ENCODE assay signal across 8 cellular contexts in genomic region chr20:47196091-47197081, GRCh38.
DNase-seq lines count a peak whose midpoint lies in the region; TF ChIP-seq lines count a peak whose summit lies in the region.

No MANE protein-coding gene starts in this region.

- no peak overlapping the region for H4K8ac ChIP-seq in H9 (replicated peaks; ENCODE audit: insufficient read length, low read depth, low read length)

- H3K9me3 ChIP-seq in H9 (ENCODE audit: control insufficient read depth, low read depth, low read length): no peaks in the 10 kb centered on the region

- no peak overlapping the region for H2BK5ac ChIP-seq in H9 (ENCODE audit: insufficient read length, low read length)

- H3K27me3 ChIP-seq in H9 (ENCODE audit: insufficient read depth, low read length): no peaks in the 10 kb centered on the region

- H2AK5ac ChIP-seq in H9 (ENCODE audit: insufficient read length, low read length): no peak overlapping the region

- H3K4me1 ChIP-seq in H9 (ENCODE audit: insufficient read depth, low read length): no peaks in the 10 kb centered on the region

- H3K9me3 Mint-ChIP-seq in H9: no peaks in the 10 kb centered on the region

- TF ChIP-seq CTCF in C4-2B (conservative IDR thresholded peaks at IDR 0.05) (peak; percentile 98), H9 (conservative IDR thresholded peaks at IDR 0.05) (peak; percentile 99)

- 0 out of 7 replicates have a peak overlapping the region, but pooled peaks of 1 of the 3 experiments have one; percentile 86 for H3K27ac Mint-ChIP-seq in H9

- no peak overlapping the region for H2BK15ac ChIP-seq in H9 (ENCODE audit: low read depth, low read length)

- H2BK120ac ChIP-seq in H9 (ENCODE audit: low read depth, low read length, poor library complexity, severe bottlenecking): no peak overlapping the region

- no peak overlapping the region for H3K14ac ChIP-seq in H9 (ENCODE audit: insufficient read depth, low read length)

- H3K27me3 Mint-ChIP-seq in H9 (ENCODE audit: low read depth): no peaks in the 10 kb centered on the region

- WGBS in H9 (ENCODE audit: extremely low coverage, insufficient read length, low lambda C conversion rate): no CpG with 5 or more reads among the region's 34 CpGs

- no peak overlapping the region for H3K18ac ChIP-seq in H9 (ENCODE audit: insufficient read length, low read depth, low read length)

- no peaks in the 10 kb centered on the region for H3K79me2 ChIP-seq in H9 (ENCODE audit: insufficient read depth, low read length)

- H3K36me3 Mint-ChIP-seq in H9 (ENCODE audit: insufficient read depth in 1 of 3, low read depth in 3 of 3): no peaks in the 10 kb centered on the region

- H3K79me1 ChIP-seq in H9 (ENCODE audit: insufficient read depth, low read depth, low read length, poor library complexity, severe bottlenecking): no peaks in the 10 kb centered on the region

- H3T11ph ChIP-seq in H9 (ENCODE audit: low read length): no peak overlapping the region

- H3K4me2 ChIP-seq in H9 (ENCODE audit: insufficient read depth, insufficient read length, low read length): no peak overlapping the region

- H4K91ac ChIP-seq in H9 (ENCODE audit: insufficient read length, low read depth, low read length): no peak overlapping the region

- H4K5ac ChIP-seq in H9 (ENCODE audit: insufficient read length, low read depth, low read length): no peak overlapping the region

- peaks cover 4 to 7% of the 10 kb centered on the region in 2 experiments for H3K4me1 Mint-ChIP-seq in H9

- H2BK20ac ChIP-seq in H9 (ENCODE audit: low read depth, low read length, poor library complexity, severe bottlenecking): no peak overlapping the region

- no peak overlapping the region for H3K56ac ChIP-seq in H9 (ENCODE audit: insufficient read length, low read depth, low read length)

- H3K4ac ChIP-seq in H9 (ENCODE audit: low read depth, low read length): no peak overlapping the region

- no peak overlapping the region for H3K23ac ChIP-seq in H9 (ENCODE audit: insufficient read length, low read depth, low read length)

- H2AFZ ChIP-seq in H9 (ENCODE audit: low read length): no peak overlapping the region

- no peak overlapping the region for H2BK12ac ChIP-seq in H9 (ENCODE audit: insufficient read length, low read depth, low read length)

- no peak overlapping the region for H3K9ac ChIP-seq in H9 (ENCODE audit: extremely low read depth, insufficient read length, low read length)

- H3K4me3 Mint-ChIP-seq in H9: no peak overlapping the region

- H3K27ac ChIP-seq in C4-2B (no peak overlapping the region), H9 (ENCODE audit: insufficient read length, low read depth, low read length) (no peak overlapping the region)

- DNase-seq in H9 (peak; percentile 83), NCI-H446 treated with DMSO at 0.1 percent for 48 hours (lab: John Stamatoyannopoulos, UW) (peak; percentile 19), dermis blood vessel endothelial cell (peak; percentile 81), lung microvascular endothelial cell (ENCODE audit: low read depth in 2 of 2) (peak; percentile 69 to 72), cortex of kidney (lab: John Stamatoyannopoulos, UW) (no peak)
- peak; percentile 55 to 57 for DNase-seq in activated CD4-positive, alpha-beta T cell treated with anti-CD3 and anti-CD28 coated beads, Interleukin-2, amount 50 U/mL, for 24 hours (ENCODE audit: low read depth in 1 of 2, low spot score in 1 of 2)
- peak; percentile 54 for DNase-seq in stimulated activated CD8-positive, alpha-beta memory T cell treated with anti-CD3 and anti-CD28 coated beads, Interleukin-12 subunit alpha, Interleukin-12 subunit beta, amount 100 ng/mL, for 1 hour (ENCODE audit: low read depth)

- no peaks in the 10 kb centered on the region for H3K23me2 ChIP-seq in H9 (ENCODE audit: insufficient read length, low read depth, low read length, poor library complexity, severe bottlenecking)

- no peaks in the 10 kb centered on the region for H4K20me1 ChIP-seq in H9 (ENCODE audit: control insufficient read depth, insufficient read depth, insufficient read length)
